In genomic region chr10:78746178-78746763, GRCh38 we compare ENCODE assay signal across 24 cellular contexts.
"Had no signal": no experiment of that assay in that cellular context is flagged by ENCODE, and none has a peak within 500 bp of the region (broad histone marks: within the 10 kb centered on the region; RNA-seq: fewer than 3 reads in every experiment).

No MANE protein-coding gene starts in this region.

- FAIRE-seq: endometrium, kidney, urothelium cell line had no signal

- H3K9me3 ChIP-seq: right lobe of liver, tibial artery had no signal

- H3K36me3 ChIP-seq: right lobe of liver, tibial artery had no signal

- H3K4me3 ChIP-seq: coronary artery, lung, right lobe of liver, tibial artery had no signal

- H3K27ac Mint-ChIP-seq: activated CD4-positive, alpha-beta T cell treated with anti-CD3 and anti-CD28 coated beads, Interleukin-2, amount 10 ng/mL, durations not matched to agents 24 days and 14 days; activated CD8-positive, alpha-beta T cell treated with anti-CD3 and anti-CD28 coated beads for 36 hours; activated naive CD4-positive, alpha-beta T cell treated with anti-CD3 and anti-CD28 coated beads for 36 hours; activated T-helper 2 cell treated with anti-CD3 and anti-CD28 coated beads, Interferon-gamma antibody, Interleukin-2, Interleukin-4, amounts not matched to agents 10 μg/mL and 5 μg/mL and 100 μg/mL, durations not matched to agents 14 hours and 24 hours and 36 hours; natural killer cell treated with Interleukin-12 subunit alpha and Interleukin-12 subunit beta and Interleukin-15 and Interleukin-18, amount 100 ng/mL, for 72 hours had no signal

- H3K4me3 Mint-ChIP-seq: activated CD4-positive, alpha-beta T cell treated with anti-CD3 and anti-CD28 coated beads, Interleukin-2, amount 10 ng/mL, durations not matched to agents 24 days and 14 days; activated CD8-positive, alpha-beta T cell treated with anti-CD3 and anti-CD28 coated beads for 36 hours; activated naive CD4-positive, alpha-beta T cell treated with anti-CD3 and anti-CD28 coated beads for 36 hours; central memory CD8-positive, alpha-beta T cell; mesothelial cell of epicardium; natural killer cell treated with Interleukin-12 subunit alpha and Interleukin-12 subunit beta and Interleukin-15 and Interleukin-18, amount 100 ng/mL, for 72 hours had no signal

- H3K27me3 ChIP-seq: right lobe of liver, tibial artery had no signal

- DNase-seq: activated CD4-positive, alpha-beta T cell treated with anti-CD3 and anti-CD28 coated beads, Interleukin-2, amount 10 ng/mL, durations not matched to agents 24 days and 14 days; activated CD8-positive, alpha-beta T cell treated with anti-CD3 and anti-CD28 coated beads for 36 hours; activated naive CD4-positive, alpha-beta T cell treated with anti-CD3 and anti-CD28 coated beads for 36 hours; activated T-cell treated with anti-CD3 and anti-CD28 coated beads, Interleukin-2, amount 50 U/mL, for 1 hour; anterior cingulate cortex; erythroblast; foreskin melanocyte; glutamatergic neuron; hypothalamus; kidney; stimulated activated naive CD4-positive, alpha-beta T cell; substantia nigra; T-helper 1 cell; T-helper 9 cell; tibial artery had no signal

- H3K36me3 Mint-ChIP-seq: mesothelial cell of epicardium; natural killer cell treated with Interleukin-12 subunit alpha and Interleukin-12 subunit beta and Interleukin-15 and Interleukin-18, amount 100 ng/mL, for 72 hours had no signal

- ATAC-seq: activated CD8-positive, alpha-beta T cell treated with anti-CD3 and anti-CD28 coated beads for 36 hours; natural killer cell treated with Interleukin-12 subunit alpha and Interleukin-12 subunit beta and Interleukin-15 and Interleukin-18, amount 100 ng/mL, for 72 hours had no signal

- H3K27ac ChIP-seq: coronary artery, right lobe of liver, tibial artery had no signal

- H3K27me3 Mint-ChIP-seq: activated CD4-positive, alpha-beta T cell treated with anti-CD3 and anti-CD28 coated beads, Interleukin-2, amount 10 ng/mL, durations not matched to agents 24 days and 14 days; activated CD8-positive, alpha-beta T cell treated with anti-CD3 and anti-CD28 coated beads for 36 hours had no signal

- H3K9me3 Mint-ChIP-seq: activated CD8-positive, alpha-beta T cell treated with anti-CD3 and anti-CD28 coated beads for 36 hours; activated T-helper 2 cell treated with anti-CD3 and anti-CD28 coated beads, Interferon-gamma antibody, Interleukin-2, Interleukin-4, amounts not matched to agents 10 μg/mL and 5 μg/mL and 100 μg/mL, durations not matched to agents 14 hours and 24 hours and 36 hours; central memory CD8-positive, alpha-beta T cell; mesothelial cell of epicardium had no signal
